8 cellular contexts compared by ENCODE assay signal in the genomic region with DNA sequence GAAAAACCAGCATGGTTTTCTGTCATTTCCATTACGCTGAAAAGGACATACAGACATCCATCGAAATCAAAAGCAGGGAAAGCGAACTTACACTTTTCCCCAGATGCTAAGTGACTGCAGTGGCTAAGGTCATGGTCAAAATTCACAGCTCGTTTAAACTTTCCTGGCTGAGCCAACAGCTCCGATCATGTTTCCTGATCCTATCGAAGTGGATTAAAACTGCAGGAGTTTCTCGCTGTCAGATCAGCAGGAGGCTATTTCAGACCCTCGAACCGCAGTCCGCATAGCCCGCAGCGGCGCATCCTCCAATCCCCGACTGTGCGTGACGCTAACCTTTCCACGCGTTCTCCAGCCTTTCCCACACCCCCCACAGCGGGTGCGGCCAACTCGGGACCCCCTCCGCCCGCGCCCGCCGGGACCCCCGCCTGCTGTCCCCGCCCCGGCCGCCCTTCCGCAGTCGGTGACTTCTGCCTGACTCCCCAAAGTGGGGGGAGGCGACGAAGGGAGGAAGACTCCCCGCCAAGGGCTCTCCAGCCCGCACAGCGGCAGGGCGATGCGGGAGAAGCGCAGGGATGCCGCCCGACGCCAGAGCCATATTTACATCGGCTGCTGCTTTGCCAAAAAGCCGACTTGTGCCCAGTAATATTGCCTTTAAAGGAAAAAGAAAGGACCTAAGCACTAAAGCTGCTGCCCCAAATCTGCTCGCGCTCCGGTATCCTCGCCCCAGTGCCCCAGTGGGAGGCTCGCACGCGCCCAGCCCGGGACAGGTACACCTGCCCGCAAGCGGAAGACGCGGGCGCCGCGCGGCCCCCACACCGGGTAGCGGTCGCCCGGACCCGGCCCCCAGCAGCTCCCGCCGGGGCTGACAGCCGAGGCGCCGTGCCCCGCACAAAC. TPM values are rescaled to one million over a fixed set of nuclear protein-coding genes. Genes with fewer than 3 reads are reported as not detected.
A peak's percentile ranks its signal among the peaks of the same experiment; 100 is the strongest.
DNase-seq lines count a peak whose midpoint lies in the region; ATAC-seq, FAIRE-seq and TF ChIP-seq lines count a peak whose summit lies in the region.

No MANE protein-coding gene starts in this region.

- peaks cover 0 to 19% (median 11%) of the 10 kb centered on the region in 4 donors for H3K4me1 ChIP-seq in Peyer's patch

- peak overlapping the region; percentile 80 to 95 (median 90) for H3K27ac ChIP-seq in Peyer's patch

- peak; percentile 15 for TF ChIP-seq POLR2A in GM10847 (IDR thresholded peaks at IDR 0.05; ENCODE audit: extremely low read depth, insufficient read length)
- TF ChIP-seq POLR2A in Peyer's patch (IDR thresholded peaks at IDR 0.05), result no peak

- peak overlapping the region; percentile 89 for H3K4me3 Mint-ChIP-seq in activated naive CD8-positive, alpha-beta T cell treated with anti-CD3 and anti-CD28 coated beads for 36 hours

- H3K36me3 ChIP-seq in Peyer's patch, result no peaks in the 10 kb centered on the region

- peak; percentile 56 to 65 (median 57) for DNase-seq in Peyer's patch
- peak; percentile 43 for DNase-seq in activated naive CD8-positive, alpha-beta T cell treated with anti-CD3 and anti-CD28 coated beads for 36 hours
- peak; percentile 49 for DNase-seq in left ventricle myocardium superior
- no peak for DNase-seq in retinal pigment epithelial cell (ENCODE audit: low read depth)
- DNase-seq in kidney glomerular epithelial cell (lab: John Stamatoyannopoulos, UW), result no peak
- no peak for DNase-seq in HTR-8/SVneo (ENCODE audit: insufficient read length, low spot score)

- peaks cover 44% of the 10 kb centered on the region for H3K4me1 Mint-ChIP-seq in activated naive CD8-positive, alpha-beta T cell treated with anti-CD3 and anti-CD28 coated beads for 36 hours

- H3K9me3 Mint-ChIP-seq in activated naive CD8-positive, alpha-beta T cell treated with anti-CD3 and anti-CD28 coated beads for 36 hours, result no peaks in the 10 kb centered on the region

- H3K27ac Mint-ChIP-seq in activated naive CD8-positive, alpha-beta T cell treated with anti-CD3 and anti-CD28 coated beads for 36 hours, result peak overlapping the region; percentile 89

- intact Hi-C loops in left ventricle myocardium superior (cut with micrococcal nuclease), result loop anchor here (10.0 kb wide), 1 partner anchor 388 kb away; a partner anchor contains a TSS

- H3K9me3 ChIP-seq in Peyer's patch, result no peaks in the 10 kb centered on the region

- no peaks in the 10 kb centered on the region for H3K27me3 Mint-ChIP-seq in activated naive CD8-positive, alpha-beta T cell treated with anti-CD3 and anti-CD28 coated beads for 36 hours

- H3K27me3 ChIP-seq in Peyer's patch, result no peaks in the 10 kb centered on the region

- no peak for FAIRE-seq in HTR-8/SVneo (lab: Jason Lieb, UNC)

- peaks cover 28% of the 10 kb centered on the region for H3K36me3 Mint-ChIP-seq in activated naive CD8-positive, alpha-beta T cell treated with anti-CD3 and anti-CD28 coated beads for 36 hours

- H3K4me3 ChIP-seq in Peyer's patch, result peak overlapping the region; percentile 79 to 96 (median 89)
- H3K4me3 ChIP-seq in retinal pigment epithelial cell (ENCODE audit: low read length), result peak overlapping the region; percentile 89

- peak; percentile 26 for ATAC-seq in HG02610 (IDR thresholded peaks at IDR 0.05; ENCODE audit: unreplicated experiment)
- peak; percentile 47 for ATAC-seq in left ventricle myocardium superior

- TF ChIP-seq CTCF in Peyer's patch (IDR thresholded peaks at IDR 0.05), result no peak
- TF ChIP-seq CTCF in retinal pigment epithelial cell (conservative IDR thresholded peaks at IDR 0.05; ENCODE audit: low read depth, low read length), result no peak

RNA-seq across cellular contexts. Expression of a gene that starts 1.2 kb away (rescaled TPM):
- total RNA-seq in Peyer's patch, result 10 to 100 TPM in 2 of 4 donors, 1 to 10 TPM in 2; 6.8 to 34.7 (median 15.4) TPM
- total RNA-seq in activated naive CD8-positive, alpha-beta T cell treated with anti-CD3 and anti-CD28 coated beads for 36 hours, result 100 to 1,000 TPM; 111 to 118 TPM
- total RNA-seq in left ventricle myocardium superior, result 12.1 TPM

Comparison
In these comparisons a context has a peak if more than half of its experiments do, and no peak if none do; other contexts are left out.
1. DNase-seq: peak in Peyer's patch (3 of 3), activated naive CD8-positive, alpha-beta T cell treated with anti-CD3 and anti-CD28 coated beads for 36 hours (single experiment) and left ventricle myocardium superior (single experiment); none in retinal pigment epithelial cell (single experiment), kidney glomerular epithelial cell (single experiment) and HTR-8/SVneo (single experiment).